25 cellular contexts compared by ENCODE assay signal in the genomic region with DNA sequence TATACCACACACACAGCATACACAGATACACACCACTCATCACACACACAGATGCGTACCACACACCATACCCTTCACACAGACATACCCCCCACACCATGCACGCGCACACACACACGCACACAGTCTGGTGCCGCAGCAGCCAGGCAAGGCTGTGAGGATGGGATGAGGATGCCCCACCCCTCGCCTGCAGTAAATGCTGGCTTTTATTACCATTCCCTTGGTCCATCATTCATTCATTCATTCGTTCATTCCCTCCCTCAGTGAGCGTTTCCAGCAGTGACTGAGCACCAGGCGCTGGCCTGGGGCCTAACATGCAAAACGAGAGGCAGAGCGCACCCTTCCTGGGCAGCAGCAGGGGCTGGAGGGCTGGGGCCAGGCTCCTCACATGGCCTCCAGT. TPM values are rescaled to one million over a fixed set of nuclear protein-coding genes. Genes with fewer than 3 reads are reported as not detected.
DNase-seq lines count a peak whose midpoint lies in the region; ATAC-seq, FAIRE-seq and TF ChIP-seq lines count a peak whose summit lies in the region.
"Had no signal": no experiment of that assay in that cellular context is flagged by ENCODE, and none has a peak within 500 bp of the region (broad histone marks: within the 10 kb centered on the region; RNA-seq: fewer than 3 reads in every experiment).

No MANE protein-coding gene starts in this region.

- H3K23ac ChIP-seq in neuronal stem cell (ENCODE audit: low read depth, low read length, poor library complexity): no peak overlapping the region

- H3K14ac ChIP-seq in neuronal stem cell (ENCODE audit: low read length): no peak overlapping the region

- POLR2A ChIA-PET in GM12878 (lab: Charles Lee): no interaction called here
- POLR2A ChIA-PET in activated CD4-positive, alpha-beta T cell treated with anti-CD3 and anti-CD28 coated beads, Interleukin-2, amount 10 ng/mL, durations not matched to agents 7 days and 5 days (lab: Charles Lee): no interaction called here

- no peaks in the 10 kb centered on the region for H3K27me3 ChIP-seq in BLaER1
- no peaks in the 10 kb centered on the region; a peak in 1 of 4 replicates for H3K27me3 ChIP-seq in GM12878 (replicated peaks in 1 of 2; ENCODE audit: control insufficient read depth in 2 of 2, insufficient read depth in 2 of 2, low read length in 1 of 2)
- H3K27me3 ChIP-seq in neuronal stem cell (ENCODE audit: control insufficient read depth in 3 of 3, insufficient read depth in 3 of 3, low read depth in 1 of 3, low read length in 3 of 3): peaks cover 0 to 32% (median 4%) of the 10 kb centered on the region in 3 experiments
- H3K27me3 ChIP-seq: BE2C had no signal

- ATAC-seq in GM12878 (no peak), GM21737 (IDR thresholded peaks at IDR 0.05; ENCODE audit: unreplicated experiment) (no peak), GM19455 (IDR thresholded peaks at IDR 0.05; ENCODE audit: unreplicated experiment) (no peak)
- ATAC-seq: A549, GM23338 had no signal

- peaks cover 24% of the 10 kb centered on the region for H3K4me1 ChIP-seq in BLaER1
- H3K4me1 ChIP-seq in GM12878 (ENCODE audit: control insufficient read depth, insufficient read depth, low read length): peaks cover 4% of the 10 kb centered on the region; the same call in 1 of the 2 replicates
- H3K4me1 ChIP-seq in neuronal stem cell (ENCODE audit: control insufficient read depth in 2 of 2, insufficient read depth in 1 of 2, low read depth in 1 of 2, low read length in 2 of 2): peaks cover 0 to 9% of the 10 kb centered on the region in 2 donors
- H3K4me1 ChIP-seq: A549, BE2C, HAP-1 had no signal

- peak overlapping the region; percentile 64 for H4K91ac ChIP-seq in neuronal stem cell (ENCODE audit: low read depth, low read length, poor library complexity)

- CTCF ChIA-PET in GM12878 (lab: Yijun Ruan, JAX): no interaction called here
- CTCF ChIA-PET in activated CD4-positive, alpha-beta T cell treated with anti-CD3 and anti-CD28 coated beads, Interleukin-2, amount 10 ng/mL, durations not matched to agents 7 days and 5 days (lab: Charles Lee): no interaction called here

- H4K20me1 ChIP-seq in BLaER1 (peaks cover 70% of the 10 kb centered on the region), GM12878 (ENCODE audit: control insufficient read depth, insufficient read depth) (no peaks in the 10 kb centered on the region)

- no peak overlapping the region for H2AFZ ChIP-seq in GM12878 (ENCODE audit: control insufficient read depth, low read depth, low read length)
- no peak overlapping the region for H2AFZ ChIP-seq in neuronal stem cell (ENCODE audit: low read length)
- H2AFZ ChIP-seq: GM23338 had no signal

- intact Hi-C loops in GM12878 (cut with micrococcal nuclease; ENCODE audit: unreplicated experiment): no loop called here

- no peaks in the 10 kb centered on the region for H3K36me3 Mint-ChIP-seq in activated CD4-positive, alpha-beta T cell treated with anti-CD3 and anti-CD28 coated beads, Interleukin-2, amount 10 ng/mL, durations not matched to agents 7 days and 5 days (ENCODE audit: low read depth)
- H3K36me3 Mint-ChIP-seq: CD4-positive, alpha-beta memory T cell had no signal

- TF ChIP-seq CTCF in GM12878 (IDR thresholded peaks at IDR 0.05 in 2 of 3, conservative IDR thresholded peaks at IDR 0.05 in 1 of 3; ENCODE audit: control insufficient read depth in 2 of 3, extremely low read depth in 1 of 3, insufficient read depth in 1 of 3, low read depth in 3 of 3, low read length in 3 of 3): no peak

- H2BK12ac ChIP-seq in neuronal stem cell (ENCODE audit: low read length): peak overlapping the region; percentile 46

- H3K18ac ChIP-seq in neuronal stem cell (ENCODE audit: low read length): peak overlapping the region; percentile 51

- no peak overlapping the region for H2BK120ac ChIP-seq in neuronal stem cell (ENCODE audit: low read depth, low read length)

- no peak overlapping the region for H2BK5ac ChIP-seq in neuronal stem cell (ENCODE audit: low read length)

- H3K4ac ChIP-seq in neuronal stem cell (ENCODE audit: low read length): no peak overlapping the region

- in situ Hi-C loops in GM12878 (cut with MboI): no loop called here

- no peaks in the 10 kb centered on the region for H3K27me3 Mint-ChIP-seq in activated CD4-positive, alpha-beta T cell treated with anti-CD3 and anti-CD28 coated beads, Interleukin-2, amount 10 ng/mL, durations not matched to agents 7 days and 5 days
- H3K27me3 Mint-ChIP-seq: CD4-positive, alpha-beta memory T cell had no signal

- H3K79me1 ChIP-seq in neuronal stem cell (ENCODE audit: low read depth, low read length): peaks cover 2% of the 10 kb centered on the region

- no TSS peak for BruUV-seq in GM12878 (replicated peaks; lab: Mats Ljungman, UMichigan)

- no peak overlapping the region for H3K27ac Mint-ChIP-seq in activated CD4-positive, alpha-beta T cell treated with anti-CD3 and anti-CD28 coated beads, Interleukin-2, amount 10 ng/mL, durations not matched to agents 7 days and 5 days
- H3K27ac Mint-ChIP-seq: CD4-positive, alpha-beta memory T cell; GM23338; HFFc6 had no signal

- H2BK15ac ChIP-seq in neuronal stem cell (ENCODE audit: low read length): peak overlapping the region; percentile 20

- no peak for TF ChIP-seq RAD21 in GM12878 (IDR thresholded peaks at IDR 0.05; ENCODE audit: insufficient read depth, low read depth, low read length)

- H3K79me2 ChIP-seq in GM12878 (ENCODE audit: control insufficient read depth, insufficient read depth, low read length): no peaks in the 10 kb centered on the region

- WGBS in GM12878 (ENCODE audit: insufficient coverage, insufficient replicate concordance, low lambda C conversion rate, missing lambda C conversion rate): 59% methylated on average over 11 of the region's 11 CpGs
- no CpG with 5 or more reads among the region's 11 CpGs for whole genome bisulfite sequencing in neuronal stem cell (ENCODE audit: extremely low coverage in 2 of 2, insufficient read length in 2 of 2, insufficient replicate concordance in 1 of 2), 2 donors

- no peak for TF ChIP-seq POLR2A in GM12878 (IDR thresholded peaks at IDR 0.05; ENCODE audit: low read depth, low read length)

- H3K9me3 Mint-ChIP-seq in activated CD4-positive, alpha-beta T cell treated with anti-CD3 and anti-CD28 coated beads, Interleukin-2, amount 10 ng/mL, durations not matched to agents 7 days and 5 days: no peaks in the 10 kb centered on the region
- H3K9me3 Mint-ChIP-seq: CD4-positive, alpha-beta memory T cell; GM23338; HFFc6 had no signal

- H3K4me3 Mint-ChIP-seq in activated CD4-positive, alpha-beta T cell treated with anti-CD3 and anti-CD28 coated beads, Interleukin-2, amount 10 ng/mL, durations not matched to agents 7 days and 5 days: no peak overlapping the region
- H3K4me3 Mint-ChIP-seq: CD4-positive, alpha-beta memory T cell; GM23338; HFFc6 had no signal

- H3K27ac ChIP-seq in BLaER1 (0 out of 2 replicates have a peak overlapping the region, but pooled peaks have one; percentile 16), GM12878 (ENCODE audit: control insufficient read depth, insufficient read depth) (no peak overlapping the region), neuronal stem cell (replicated peaks; ENCODE audit: low read length) (no peak overlapping the region)
- H3K27ac ChIP-seq: A549 had no signal

- H4K8ac ChIP-seq in neuronal stem cell (ENCODE audit: low read depth, low read length): no peak overlapping the region

- peaks cover 99% of the 10 kb centered on the region for H3K36me3 ChIP-seq in BLaER1
- no peaks in the 10 kb centered on the region for H3K36me3 ChIP-seq in GM12878 (ENCODE audit: control insufficient read depth in 2 of 2, insufficient read depth in 2 of 2, low read length in 1 of 2)
- peaks cover 0 to 9% of the 10 kb centered on the region in 2 donors for H3K36me3 ChIP-seq in neuronal stem cell (replicated peaks in 1 of 2; ENCODE audit: control insufficient read depth in 2 of 2, insufficient read depth in 2 of 2, low read length in 2 of 2)
- H3K36me3 ChIP-seq: BE2C, HAP-1 had no signal

- no peaks in the 10 kb centered on the region for H3K4me1 Mint-ChIP-seq in activated CD4-positive, alpha-beta T cell treated with anti-CD3 and anti-CD28 coated beads, Interleukin-2, amount 10 ng/mL, durations not matched to agents 7 days and 5 days
- H3K4me1 Mint-ChIP-seq: CD4-positive, alpha-beta memory T cell; GM23338 had no signal

- SMC1A ChIA-PET in GM12878 (lab: Charles Lee; ENCODE audit: uncharacterized antibody, unreplicated experiment): no interaction called here

- H2AK5ac ChIP-seq in neuronal stem cell (ENCODE audit: low read depth, low read length): no peak overlapping the region

- no peak overlapping the region for H3K4me2 ChIP-seq in BLaER1
- no peak overlapping the region for H3K4me2 ChIP-seq in GM12878 (ENCODE audit: control insufficient read depth, insufficient read depth)
- no peak overlapping the region for H3K4me2 ChIP-seq in neuronal stem cell (ENCODE audit: insufficient read depth, low read length, poor library complexity, severe bottlenecking)
- H3K4me2 ChIP-seq: A549, GM23338 had no signal

- TF ChIP-seq EP300 in GM12878 (IDR thresholded peaks at IDR 0.05; ENCODE audit: borderline replicate concordance in 1 of 2, control insufficient read depth in 1 of 2, low read depth in 2 of 2, low read length in 2 of 2): no peak

- H3K4me3 ChIP-seq in BLaER1: no peak overlapping the region
- no peak overlapping the region for H3K4me3 ChIP-seq in GM12878
- peak overlapping the region in 1 of 2 donors; percentile 63 for H3K4me3 ChIP-seq in neuronal stem cell (ENCODE audit: low read length in 2 of 2)
- H3K4me3 ChIP-seq: A549, GM23338, HAP-1 had no signal

- H3K9ac ChIP-seq in BLaER1: no peak overlapping the region
- no peak overlapping the region for H3K9ac ChIP-seq in GM12878 (ENCODE audit: control insufficient read depth, insufficient read depth, low read length)
- no peak overlapping the region for H3K9ac ChIP-seq in neuronal stem cell (ENCODE audit: low read depth, low read length, poor library complexity)

- DNase-seq in GM12878 (ENCODE audit: low read depth, low spot score): no peak
- no peak for DNase-seq in neuronal stem cell (ENCODE audit: low spot score)
- no peak for DNase-seq in activated CD4-positive, alpha-beta T cell treated with anti-CD3 and anti-CD28 coated beads, Interleukin-2, amount 10 ng/mL, durations not matched to agents 7 days and 5 days
- DNase-seq: 8988T; ACHN; AML-193; BE2C; C1 segment of cervical spinal cord; Calu3; CD4-positive, alpha-beta memory T cell; COR-L47; DMS53; DMS79 treated with DMSO at 0.1 percent for 48 hours; GF-D8; HFFc6 had no signal

- FAIRE-seq in GM12878 (lab: Jason Lieb, UNC): no peak
- FAIRE-seq: A549, GM12892, H54 had no signal

- RAD21 ChIA-PET in GM12878 (lab: Charles Lee; ENCODE audit: unreplicated experiment): no interaction called here

- H3K9me3 ChIP-seq in BLaER1 (no peaks in the 10 kb centered on the region), GM12878 (replicated peaks; ENCODE audit: control insufficient read depth, insufficient read depth, low read length) (no peaks in the 10 kb centered on the region), neuronal stem cell (replicated peaks in 1 of 2; ENCODE audit: control insufficient read depth in 2 of 2, insufficient read depth in 1 of 2, low read depth in 1 of 2, low read length in 2 of 2) (peaks cover 0 to 4% of the 10 kb centered on the region in 2 donors)
- H3K9me3 ChIP-seq: A549, BE2C, HAP-1 had no signal

RNA-seq across cellular contexts. Expression of a gene that starts 51.7 kb away (rescaled TPM):
- not detected in 2 replicates for total RNA-seq in GM12878 (2013; cell fraction: nucleolus; rRNA removed)
- total RNA-seq in GM12878 (2014; rRNA removed) (not detected in 2 replicates), GM12878 (2014; rRNA removed; fragmentation: Illumina TruSeq; extraction: Trizol) (not detected in 2 replicates), GM12878 (2021) (not detected in 2 replicates)
- not detected for polyA plus RNA-seq in GM12878 (2011; ENCODE audit: low read depth)
- polyA plus RNA-seq in GM12878 (2011; rRNA removed) (not detected in 2 replicates), GM12878 (2014; fragmentation: Illumina TruSeq; extraction: Trizol) (not detected in 2 replicates), GM12878 (2014; fragmentation: Nextera tagmentation; extraction: Ambion mirVana) (not detected), GM12878 (2014; rRNA removed) (not detected in 2 replicates), GM12878 (2016; fragmentation: Nextera tagmentation; extraction: Ambion mirVana) (not detected)
- not detected in 2 replicates for polyA plus RNA-seq in GM12878 (2011; cell fraction: cytosol; rRNA removed)
- polyA plus RNA-seq in GM12878 (2011; cell fraction: nucleus; rRNA removed): not detected in 2 replicates
- not detected in 2 replicates for polyA plus RNA-seq in GM12878 (2012)
- polyA minus RNA-seq in GM12878 (2011; rRNA and poly(A)+ RNA removed): not detected in 2 replicates
- not detected in 2 replicates for polyA minus RNA-seq in GM12878 (2011; cell fraction: cytosol; rRNA and poly(A)+ RNA removed)
- not detected in 2 replicates for polyA minus RNA-seq in GM12878 (2011; cell fraction: nucleus; rRNA and poly(A)+ RNA removed)
- not detected for polyA plus RNA-seq in neuronal stem cell (2013, experiment 1 of 2)
- not detected for polyA plus RNA-seq in neuronal stem cell (2013, experiment 2 of 2)
- not detected for total RNA-seq in activated CD4-positive, alpha-beta T cell treated with anti-CD3 and anti-CD28 coated beads, Interleukin-2, amount 10 ng/mL, durations not matched to agents 7 days and 5 days
- total RNA-seq: Calu3; CD4-positive, alpha-beta memory T cell; Daoy; G401; GM23338; HFFc6 had no signal
- polyA plus RNA-seq: A549; CD4-positive, alpha-beta memory T cell; GM23338 had no signal
